In genomic region chr20:17024513-17025105, GRCh38 we compare ENCODE assay signal across 11 cellular contexts.
DNase-seq lines count a peak whose midpoint lies in the region; ATAC-seq and TF ChIP-seq lines count a peak whose summit lies in the region.
"Had no signal": no experiment of that assay in that cellular context is flagged by ENCODE, and none has a peak within 500 bp of the region (broad histone marks: within the 10 kb centered on the region; RNA-seq: fewer than 3 reads in every experiment).

No MANE protein-coding gene starts in this region.

- H3K27me3 ChIP-seq in RWPE2 (ENCODE audit: insufficient read depth, poor library complexity, severe bottlenecking) (peaks cover 4% of the 10 kb centered on the region), iPS-18a (ENCODE audit: control insufficient read depth, insufficient read depth, low read length) (no peaks in the 10 kb centered on the region)

- no peak overlapping the region for H3K9ac ChIP-seq in iPS-18a (ENCODE audit: low read length)

- peaks cover 3% of the 10 kb centered on the region for H3K4me1 Mint-ChIP-seq in progenitor cell of endocrine pancreas (ENCODE audit: low read depth)
- no peaks in the 10 kb centered on the region for H3K4me1 Mint-ChIP-seq in endothelial cell (ENCODE audit: unreplicated experiment)

- H3K9me3 Mint-ChIP-seq in progenitor cell of endocrine pancreas (ENCODE audit: low read depth) (peaks cover 11% of the 10 kb centered on the region), endothelial cell (ENCODE audit: unreplicated experiment) (no peaks in the 10 kb centered on the region)

- H3K36me3 Mint-ChIP-seq in progenitor cell of endocrine pancreas (ENCODE audit: insufficient read depth) (peaks cover 2% of the 10 kb centered on the region), endothelial cell (ENCODE audit: low read depth, unreplicated experiment) (no peaks in the 10 kb centered on the region)

- H3K4me3 ChIP-seq in RWPE2 (ENCODE audit: severe bottlenecking), result no peak overlapping the region
- H3K4me3 ChIP-seq in iPS-18a (ENCODE audit: low read length), result peak overlapping the region; percentile 19

- no peaks in the 10 kb centered on the region for H3K36me3 ChIP-seq in RWPE2 (ENCODE audit: low read depth)
- no peaks in the 10 kb centered on the region for H3K36me3 ChIP-seq in iPS-18a (ENCODE audit: control insufficient read depth, low read depth, low read length)

- H3K9me3 ChIP-seq in RWPE2 (ENCODE audit: severe bottlenecking) (no peaks in the 10 kb centered on the region), iPS-18a (ENCODE audit: control insufficient read depth, low read depth, low read length) (peaks cover 6% of the 10 kb centered on the region)

- H3K4me3 Mint-ChIP-seq in progenitor cell of endocrine pancreas (ENCODE audit: low read depth), result no peak overlapping the region
- H3K4me3 Mint-ChIP-seq in endothelial cell (ENCODE audit: unreplicated experiment), result no peak overlapping the region

- H3K27me3 Mint-ChIP-seq in progenitor cell of endocrine pancreas (peaks cover 30% of the 10 kb centered on the region), endothelial cell (ENCODE audit: unreplicated experiment) (peaks cover 5% of the 10 kb centered on the region)

- ATAC-seq in RWPE2 (ENCODE audit: low read depth), result peak; percentile 42; the same call in 1 of the 3 replicates

- DNase-seq in GM04504 (ENCODE audit: low read depth) (peak; percentile 3), RWPE2 (ENCODE audit: low spot score) (no peak), progenitor cell of endocrine pancreas (ENCODE audit: low spot score, unreplicated experiment) (no peak), superior temporal gyrus (ENCODE audit: extremely low spot score) (no peak), cortex of kidney (lab: John Stamatoyannopoulos, UW) (no peak), DMS153 (lab: John Stamatoyannopoulos, UW) (no peak), endothelial cell (ENCODE audit: low spot score) (no peak)
- DNase-seq: activated CD4-positive, alpha-beta T cell treated with anti-CD3 and anti-CD28 coated beads, Interleukin-2, amount 50 U/mL, for 48 hours; activated effector memory CD4-positive, alpha-beta T cell treated with Interleukin-2 at 50 U/mL for 16 hours; substantia nigra had no signal

- no peaks in the 10 kb centered on the region for H3K4me1 ChIP-seq in RWPE2 (ENCODE audit: insufficient read depth, poor library complexity, severe bottlenecking)
- H3K4me1 ChIP-seq in iPS-18a (ENCODE audit: control insufficient read depth, low read depth, low read length), result peaks cover 38% of the 10 kb centered on the region

- TF ChIP-seq CTCF in RWPE2 (IDR thresholded peaks at IDR 0.05; ENCODE audit: poor library complexity, severe bottlenecking), result no peak
- TF ChIP-seq CTCF in progenitor cell of endocrine pancreas (IDR thresholded peaks at IDR 0.05; ENCODE audit: unreplicated experiment), result no peak
- no peak for TF ChIP-seq CTCF in endothelial cell (IDR thresholded peaks at IDR 0.05; ENCODE audit: unreplicated experiment)

- H3K27ac ChIP-seq in RWPE2 (ENCODE audit: poor library complexity, severe bottlenecking), result no peak overlapping the region
- H3K27ac ChIP-seq in iPS-18a (ENCODE audit: low read length), result peak overlapping the region; percentile 32

- H3K27ac Mint-ChIP-seq in progenitor cell of endocrine pancreas (peak overlapping the region; percentile 6), endothelial cell (ENCODE audit: unreplicated experiment) (no peak overlapping the region)
